Comparison of ENCODE assay signal across 10 cellular contexts in the genomic region with DNA sequence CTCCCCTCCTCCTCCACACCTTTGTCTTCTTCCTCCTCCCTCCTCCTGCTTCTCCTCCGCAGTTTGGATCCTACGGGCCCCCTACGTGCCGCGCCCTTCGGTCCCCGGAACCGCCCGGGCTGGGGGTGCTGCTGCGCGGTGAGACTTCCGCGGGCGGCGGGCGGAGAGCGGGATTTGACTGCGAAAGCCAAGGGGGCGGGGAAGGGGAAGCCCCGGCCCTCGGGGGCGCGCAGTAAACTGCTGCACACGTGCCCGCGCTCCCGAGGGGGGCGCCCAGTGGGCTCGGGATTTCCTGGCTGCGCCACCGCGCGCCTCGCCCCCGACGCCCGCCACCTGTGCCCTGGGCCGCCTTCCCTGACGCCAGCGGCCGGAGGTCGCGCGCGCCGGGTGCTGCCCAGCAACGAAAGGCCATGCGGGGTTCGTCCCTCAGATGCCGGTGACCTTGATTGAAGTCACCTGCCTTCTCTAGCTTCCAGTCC. TPM values are rescaled to one million over a fixed set of nuclear protein-coding genes. Genes with fewer than 3 reads are reported as not detected.
DNase-seq lines count a peak whose midpoint lies in the region; ATAC-seq, FAIRE-seq and TF ChIP-seq lines count a peak whose summit lies in the region.
"Had no signal": no experiment of that assay in that cellular context is flagged by ENCODE, and none has a peak within 500 bp of the region (broad histone marks: within the 10 kb centered on the region; RNA-seq: fewer than 3 reads in every experiment).

No MANE protein-coding gene starts in this region.

- 4% methylated on average over 20 of the region's 50 CpGs for WGBS in GM12878 (ENCODE audit: insufficient coverage, insufficient replicate concordance, low lambda C conversion rate, missing lambda C conversion rate)

- intact Hi-C loops in GM12878 (cut with micrococcal nuclease; ENCODE audit: unreplicated experiment): loop anchor here (10.0 kb wide), 1 partner anchor 473 kb away; no protein-coding TSS in a partner anchor
- intact Hi-C loops in natural killer cell (cut with micrococcal nuclease): loop anchor here (5.0 kb wide), 2 partner anchors 65 to 1780 kb away; a partner anchor contains a TSS

- H3K4me1 Mint-ChIP-seq in natural killer cell: peaks cover 28 to 39% of the 10 kb centered on the region in 2 donors

- peak overlapping the region; percentile 63 for H2AFZ ChIP-seq in GM12878 (ENCODE audit: control insufficient read depth, low read depth, low read length)

- ATAC-seq in GM12878 (peak; percentile 25), natural killer cell (peak; percentile 21 to 65 (median 64))

- H3K4me3 ChIP-seq in GM12878: peak overlapping the region; percentile 71

- no peak for TF ChIP-seq CTCF in GM12878 (IDR thresholded peaks at IDR 0.05 in 2 of 3, conservative IDR thresholded peaks at IDR 0.05 in 1 of 3; ENCODE audit: control insufficient read depth in 2 of 3, extremely low read depth in 1 of 3, insufficient read depth in 1 of 3, low read depth in 3 of 3, low read length in 3 of 3)
- no peak for TF ChIP-seq CTCF in natural killer cell (IDR thresholded peaks at IDR 0.05)

- peaks cover 10% of the 10 kb centered on the region for H3K36me3 Mint-ChIP-seq in natural killer cell

- no peak for TF ChIP-seq RAD21 in GM12878 (IDR thresholded peaks at IDR 0.05; ENCODE audit: insufficient read depth, low read depth, low read length)

- in situ Hi-C loops in GM12878 (cut with MboI): loop anchor here (5.0 to 25.0 kb wide), 3 partner anchors 695 to 1785 kb away; no protein-coding TSS in a partner anchor

- no peak for TF ChIP-seq POLR2A in GM12878 (IDR thresholded peaks at IDR 0.05; ENCODE audit: low read depth, low read length)

- TF ChIP-seq EP300 in GM12878 (IDR thresholded peaks at IDR 0.05; ENCODE audit: borderline replicate concordance in 1 of 2, control insufficient read depth in 1 of 2, low read depth in 2 of 2, low read length in 2 of 2): no peak

- H3K36me3 ChIP-seq in GM12878 (ENCODE audit: control insufficient read depth in 2 of 2, insufficient read depth in 2 of 2, low read length in 1 of 2): no peaks in the 10 kb centered on the region

- no peaks in the 10 kb centered on the region for H3K9me3 Mint-ChIP-seq in natural killer cell

- H4K20me1 ChIP-seq in GM12878 (ENCODE audit: control insufficient read depth, insufficient read depth): no peaks in the 10 kb centered on the region

- H3K4me2 ChIP-seq in GM12878 (ENCODE audit: control insufficient read depth, insufficient read depth): peak overlapping the region; percentile 89

- H3K9ac ChIP-seq in GM12878 (ENCODE audit: control insufficient read depth, insufficient read depth, low read length): no peak overlapping the region

- peaks cover 3% of the 10 kb centered on the region; the same call in 1 of the 2 replicates for H3K4me1 ChIP-seq in GM12878 (ENCODE audit: control insufficient read depth, insufficient read depth, low read length)

- peaks cover 56 to 70% of the 10 kb centered on the region in 2 donors for H3K27me3 Mint-ChIP-seq in natural killer cell (ENCODE audit: low read depth in 2 of 2)

- POLR2A ChIA-PET in GM12878 (lab: Charles Lee): no interaction called here

- peaks cover 21 to 22% of the 10 kb centered on the region in 2 experiments for H3K27me3 ChIP-seq in GM12878 (replicated peaks in 1 of 2; ENCODE audit: control insufficient read depth in 2 of 2, insufficient read depth in 2 of 2, low read length in 1 of 2)

- H3K4me3 Mint-ChIP-seq in natural killer cell: peak overlapping the region; percentile 90

- CTCF ChIA-PET in GM12878 (lab: Yijun Ruan, JAX): interaction anchor here (1.0 to 5.4 kb wide), 5 partner anchors 16 to 812 kb away, joined by 3 to 34 read pairs (median 3); no protein-coding TSS in a partner anchor

- no peaks in the 10 kb centered on the region; the same call in 2 of the 3 replicates for H3K9me3 ChIP-seq in GM12878 (replicated peaks; ENCODE audit: control insufficient read depth, insufficient read depth, low read length)

- no peak overlapping the region for H3K27ac ChIP-seq in GM12878 (ENCODE audit: control insufficient read depth, insufficient read depth)
- H3K27ac ChIP-seq: 22Rv1 had no signal

- no peak overlapping the region for H3K27ac Mint-ChIP-seq in natural killer cell

- RAD21 ChIA-PET in GM12878 (lab: Charles Lee; ENCODE audit: unreplicated experiment): interaction anchor here (1.0 to 1.7 kb wide), 3 partner anchors 698 to 817 kb away, joined by 3 to 4 read pairs (median 3); no protein-coding TSS in a partner anchor

- H3K79me2 ChIP-seq in GM12878 (ENCODE audit: control insufficient read depth, insufficient read depth, low read length): no peaks in the 10 kb centered on the region

- SMC1A ChIA-PET in GM12878 (lab: Charles Lee; ENCODE audit: uncharacterized antibody, unreplicated experiment): interaction anchor here (1.0 to 2.0 kb wide), 2 partner anchors 695 to 721 kb away, joined by 4 to 20 read pairs; no protein-coding TSS in a partner anchor

- DNase-seq in DMS 273 (lab: John Stamatoyannopoulos, UW; ENCODE audit: unreplicated experiment) (peak; percentile 44), DMS 273 treated with DMSO at 0.1 percent for 48 hours (lab: John Stamatoyannopoulos, UW) (no peak), M059J (ENCODE audit: low read depth) (peak; percentile 34), GM12878 (ENCODE audit: low read depth, low spot score) (no peak), natural killer cell (no peak), OCI-M2 (lab: John Stamatoyannopoulos, UW; ENCODE audit: unreplicated experiment) (no peak), amniotic stem cell (lab: John Stamatoyannopoulos, UW) (no peak), HPDE6-E6E7 (ENCODE audit: extremely low spot score) (no peak)

- no TSS peak for BruUV-seq in GM12878 (replicated peaks; lab: Mats Ljungman, UMichigan)

- no peak for FAIRE-seq in GM12878 (lab: Jason Lieb, UNC)
- FAIRE-seq: TTC549 had no signal

TF ChIP-seq in GM12878, 131 proteins besides CTCF, POLR2A, EP300 and RAD21 (continues in another document):
- TF ChIP-seq IKZF1 (conservative IDR thresholded peaks at IDR 0.05) (peak; percentile 41; the same call in 1 of the 2 replicates), ZNF622 (IDR thresholded peaks at IDR 0.05) (no peak), GATAD2B (conservative IDR thresholded peaks at IDR 0.05; ENCODE audit: low read depth) (0 out of 2 replicates have a peak, but pooled peaks have one; percentile 46), ZNF24 (IDR thresholded peaks at IDR 0.05) (no peak), ATF7 (IDR thresholded peaks at IDR 0.05; ENCODE audit: low read depth) (no peak), FOS (IDR thresholded peaks at IDR 0.05; ENCODE audit: borderline replicate concordance, extremely low read depth, insufficient read length) (no peak), BACH1 (IDR thresholded peaks at IDR 0.05; ENCODE audit: borderline replicate concordance) (0 out of 2 replicates have a peak, but pooled peaks have one; percentile 27), JUND (IDR thresholded peaks at IDR 0.05; ENCODE audit: low read depth, low read length) (no peak), SPI1 (IDR thresholded peaks at IDR 0.05; ENCODE audit: borderline replicate concordance, insufficient read depth, low read depth, low read length) (no peak)
- TF ChIP-seq, protein P1, sequence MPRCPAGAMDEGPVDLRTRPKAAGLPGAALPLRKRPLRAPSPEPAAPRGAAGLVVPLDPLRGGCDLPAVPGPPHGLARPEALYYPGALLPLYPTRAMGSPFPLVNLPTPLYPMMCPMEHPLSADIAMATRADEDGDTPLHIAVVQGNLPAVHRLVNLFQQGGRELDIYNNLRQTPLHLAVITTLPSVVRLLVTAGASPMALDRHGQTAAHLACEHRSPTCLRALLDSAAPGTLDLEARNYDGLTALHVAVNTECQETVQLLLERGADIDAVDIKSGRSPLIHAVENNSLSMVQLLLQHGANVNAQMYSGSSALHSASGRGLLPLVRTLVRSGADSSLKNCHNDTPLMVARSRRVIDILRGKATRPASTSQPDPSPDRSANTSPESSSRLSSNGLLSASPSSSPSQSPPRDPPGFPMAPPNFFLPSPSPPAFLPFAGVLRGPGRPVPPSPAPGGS (IDR thresholded peaks at IDR 0.05; ENCODE audit: borderline replicate concordance, insufficient read depth, low read depth, low read length, poor library complexity, severe bottlenecking): no peak
- TF ChIP-seq, protein P2, sequence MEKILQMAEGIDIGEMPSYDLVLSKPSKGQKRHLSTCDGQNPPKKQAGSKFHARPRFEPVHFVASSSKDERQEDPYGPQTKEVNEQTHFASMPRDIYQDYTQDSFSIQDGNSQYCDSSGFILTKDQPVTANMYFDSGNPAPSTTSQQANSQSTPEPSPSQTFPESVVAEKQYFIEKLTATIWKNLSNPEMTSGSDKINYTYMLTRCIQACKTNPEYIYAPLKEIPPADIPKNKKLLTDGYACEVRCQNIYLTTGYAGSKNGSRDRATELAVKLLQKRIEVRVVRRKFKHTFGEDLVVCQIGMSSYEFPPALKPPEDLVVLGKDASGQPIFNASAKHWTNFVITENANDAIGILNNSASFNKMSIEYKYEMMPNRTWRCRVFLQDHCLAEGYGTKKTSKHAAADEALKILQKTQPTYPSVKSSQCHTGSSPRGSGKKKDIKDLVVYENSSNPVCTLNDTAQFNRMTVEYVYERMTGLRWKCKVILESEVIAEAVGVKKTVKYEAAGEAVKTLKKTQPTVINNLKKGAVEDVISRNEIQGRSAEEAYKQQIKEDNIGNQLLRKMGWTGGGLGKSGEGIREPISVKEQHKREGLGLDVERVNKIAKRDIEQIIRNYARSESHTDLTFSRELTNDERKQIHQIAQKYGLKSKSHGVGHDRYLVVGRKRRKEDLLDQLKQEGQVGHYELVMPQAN (conservative IDR thresholded peaks at IDR 0.05): 0 out of 2 replicates have a peak, but pooled peaks have one; percentile 42

RNA-seq across cellular contexts. Expression of a gene that starts 3.3 kb away (rescaled TPM):
- 1.6 and 2.6 TPM in 2 replicates for total RNA-seq in M059J (2014; rRNA removed; shearing (Covaris generic))
- total RNA-seq in GM12878 (2013; cell fraction: nucleolus; rRNA removed): not detected in 2 replicates
- total RNA-seq in GM12878 (2014; rRNA removed) (not detected in 2 replicates), GM12878 (2014; rRNA removed; fragmentation: Illumina TruSeq; extraction: Trizol) (not detected in 2 replicates), GM12878 (2021) (not detected in 2 replicates), natural killer cell (not detected)
- not detected for polyA plus RNA-seq in GM12878 (2011; ENCODE audit: low read depth)
- polyA plus RNA-seq in GM12878 (2011; rRNA removed) (not detected in 2 replicates), GM12878 (2014; fragmentation: Illumina TruSeq; extraction: Trizol) (not detected in 2 replicates), GM12878 (2014; fragmentation: Nextera tagmentation; extraction: Ambion mirVana) (not detected), GM12878 (2014; rRNA removed) (0.10 TPM in 1 of 2 replicates, not detected in the other), GM12878 (2016; fragmentation: Nextera tagmentation; extraction: Ambion mirVana) (not detected)
- polyA plus RNA-seq in GM12878 (2011; cell fraction: cytosol; rRNA removed): not detected in 2 replicates
- polyA plus RNA-seq in GM12878 (2011; cell fraction: nucleus; rRNA removed): not detected in 2 replicates
- polyA plus RNA-seq in GM12878 (2012): not detected in 2 replicates
- polyA minus RNA-seq in GM12878 (2011; rRNA and poly(A)+ RNA removed): not detected in 2 replicates
- not detected in 2 replicates for polyA minus RNA-seq in GM12878 (2011; cell fraction: cytosol; rRNA and poly(A)+ RNA removed)
- polyA minus RNA-seq in GM12878 (2011; cell fraction: nucleus; rRNA and poly(A)+ RNA removed): not detected in 2 replicates

Comparison
In these comparisons a context has a peak if more than half of its experiments do, and no peak if none do; other contexts are left out.
1. DNase-seq: peak in DMS 273 (single experiment) and M059J (single experiment); none in DMS 273 treated with DMSO at 0.1 percent for 48 hours (single experiment), GM12878 (single experiment), natural killer cell (single experiment), OCI-M2 (single experiment), amniotic stem cell (single experiment) and HPDE6-E6E7 (single experiment).